ENCODE assay signal across 30 cellular contexts in the genomic region with DNA sequence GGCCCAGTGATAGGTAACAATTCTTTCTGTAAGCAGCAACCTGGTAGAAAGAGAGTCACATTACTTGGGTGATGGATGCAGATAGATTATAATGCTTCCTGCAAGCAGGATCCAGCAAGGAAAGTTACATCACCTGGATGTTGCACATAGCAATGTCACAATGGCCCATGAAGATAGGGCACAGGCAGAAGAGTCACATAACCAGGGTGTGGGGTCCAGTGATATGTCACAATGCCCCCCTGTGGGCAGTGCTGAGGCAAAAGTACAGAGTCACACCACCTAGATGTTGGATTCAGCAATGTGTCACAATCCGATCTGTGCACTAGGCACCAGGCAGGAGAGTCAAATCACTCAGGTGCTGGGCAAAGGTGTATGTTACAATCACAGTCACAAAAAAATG.
"Had no signal": no experiment of that assay in that cellular context is flagged by ENCODE, and none has a peak within 500 bp of the region (broad histone marks: within the 10 kb centered on the region; RNA-seq: fewer than 3 reads in every experiment).

No MANE protein-coding gene starts in this region.

- ATAC-seq: activated T-helper 17 cell treated with anti-CD3 and anti-CD28 coated beads, Interleukin-2, amount 50 U/mL, for 72 hours; body of pancreas; effector memory CD8-positive, alpha-beta T cell; gastroesophageal sphincter; T-helper 17 cell had no signal

- H3K27me3 Mint-ChIP-seq: activated B cell treated with CpG ODN at 0.5 μM for 24 hours; activated naive CD8-positive, alpha-beta T cell; activated T-cell treated with anti-CD3 and anti-CD28 coated beads, Interleukin-2, amount 50 U/mL, for 24 hours; activated T-helper 17 cell treated with anti-CD3 and anti-CD28 coated beads, Interleukin-2, amount 50 U/mL, for 72 hours; effector memory CD8-positive, alpha-beta T cell; T-helper 17 cell had no signal

- H3K9me3 Mint-ChIP-seq: activated B cell treated with CpG ODN at 0.5 μM for 24 hours; activated T-cell treated with anti-CD3 and anti-CD28 coated beads, Interleukin-2, amount 50 U/mL, for 24 hours; activated T-helper 17 cell treated with anti-CD3 and anti-CD28 coated beads, Interleukin-2, amount 50 U/mL, for 72 hours; effector memory CD8-positive, alpha-beta T cell had no signal

- DNase-seq: activated B cell treated with CpG ODN at 0.5 μM for 24 hours; activated CD4-positive, alpha-beta T cell treated with anti-CD3 and anti-CD28 coated beads for 48 hours; activated CD4-positive, alpha-beta T cell treated with anti-CD3 and anti-CD28 coated beads, Interleukin-2, amount 50 U/mL, for 1 hour; activated CD4-positive, alpha-beta T cell treated with anti-CD3 and anti-CD28 coated beads, Interleukin-2, amount 50 U/mL, for 48 hours; activated CD8-positive, alpha-beta memory T cell treated with anti-CD3 and anti-CD28 coated beads, Interleukin-2, amount 50 U/mL, for 48 hours; activated effector memory CD4-positive, alpha-beta T cell treated with Interleukin-2 at 50 U/mL for 16 hours; activated gamma-delta T cell treated with Interleukin-2 at 50 U/mL for 16 hours; activated naive CD4-positive, alpha-beta T cell treated with anti-CD3 and anti-CD28 coated beads, Interleukin-2, amount 50 U/mL, for 16 hours; activated naive CD4-positive, alpha-beta T cell treated with Interleukin-2 at 50 U/mL for 16 hours; activated T-cell treated with anti-CD3 and anti-CD28 coated beads for 4 hours; activated T-cell treated with anti-CD3 and anti-CD28 coated beads, Interleukin-2, amount 50 U/mL, for 24 hours; amygdala; aorta; body of pancreas; caudate nucleus; cortex of kidney; dermis blood vessel endothelial cell; effector CD4-positive, alpha-beta T cell; effector memory CD8-positive, alpha-beta T cell; erythroblast; esophagus squamous epithelium; foreskin melanocyte; T-helper 1 cell; T-helper 17 cell; T1000; WERI-Rb-1 had no signal

- H3K4me1 Mint-ChIP-seq: activated T-helper 17 cell treated with anti-CD3 and anti-CD28 coated beads, Interleukin-2, amount 50 U/mL, for 72 hours had no signal

- H3K4me3 Mint-ChIP-seq: activated B cell treated with CpG ODN at 0.5 μM for 24 hours; activated naive CD8-positive, alpha-beta T cell; activated T-cell treated with anti-CD3 and anti-CD28 coated beads, Interleukin-2, amount 50 U/mL, for 24 hours; activated T-helper 17 cell treated with anti-CD3 and anti-CD28 coated beads, Interleukin-2, amount 50 U/mL, for 72 hours; effector memory CD8-positive, alpha-beta T cell; T-helper 17 cell; T-helper 2 cell treated with Interferon-gamma antibody and Interleukin-4, amounts not matched to agents 5 μg/mL and 100 μg/mL, for 36 hours had no signal

- H3K27ac Mint-ChIP-seq: activated B cell treated with CpG ODN at 0.5 μM for 24 hours; activated naive CD8-positive, alpha-beta T cell; activated T-cell treated with anti-CD3 and anti-CD28 coated beads, Interleukin-2, amount 50 U/mL, for 24 hours; activated T-helper 17 cell treated with anti-CD3 and anti-CD28 coated beads, Interleukin-2, amount 50 U/mL, for 72 hours; effector memory CD8-positive, alpha-beta T cell; T-helper 17 cell; T-helper 2 cell treated with Interferon-gamma antibody and Interleukin-4, amounts not matched to agents 5 μg/mL and 100 μg/mL, for 36 hours had no signal
